ENCODE assay signal across 1 cellular context in the genomic region with DNA sequence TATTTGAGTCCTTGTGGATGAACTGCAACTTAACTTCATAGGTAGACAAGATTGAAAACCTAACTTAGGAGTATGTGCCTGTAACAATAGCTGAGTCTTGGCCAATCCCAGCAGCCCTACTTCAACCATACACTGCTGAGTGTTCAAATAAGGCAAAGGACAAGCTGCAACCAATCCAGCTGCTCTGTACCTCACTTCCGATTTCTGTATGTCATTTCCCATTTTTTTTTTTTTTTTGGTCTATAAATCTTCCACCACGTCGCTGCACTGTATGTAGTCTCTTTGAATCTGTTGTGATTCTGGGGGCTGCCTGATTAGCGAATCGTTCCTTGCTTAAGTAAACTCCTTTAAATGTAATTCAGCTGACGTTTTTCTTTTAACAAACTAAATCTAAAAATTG.
TF ChIP-seq lines count a peak whose summit lies in the region.

No MANE protein-coding gene starts in this region.

TF ChIP-seq in GM23338, 12 proteins besides CTCF, POLR2A, EP300 and RAD21:
- no peak for TF ChIP-seq ZNF462 (CRISPR knock-in tag; IDR thresholded peaks at IDR 0.05)
- TF ChIP-seq STAT1 (IDR thresholded peaks at IDR 0.05; ENCODE audit: unreplicated experiment) = no peak
- TF ChIP-seq REST (IDR thresholded peaks at IDR 0.05; ENCODE audit: unreplicated experiment) = no peak
- no peak for TF ChIP-seq ZNF331 (CRISPR knock-in tag; IDR thresholded peaks at IDR 0.05; ENCODE audit: low read depth)
- TF ChIP-seq, protein P1, sequence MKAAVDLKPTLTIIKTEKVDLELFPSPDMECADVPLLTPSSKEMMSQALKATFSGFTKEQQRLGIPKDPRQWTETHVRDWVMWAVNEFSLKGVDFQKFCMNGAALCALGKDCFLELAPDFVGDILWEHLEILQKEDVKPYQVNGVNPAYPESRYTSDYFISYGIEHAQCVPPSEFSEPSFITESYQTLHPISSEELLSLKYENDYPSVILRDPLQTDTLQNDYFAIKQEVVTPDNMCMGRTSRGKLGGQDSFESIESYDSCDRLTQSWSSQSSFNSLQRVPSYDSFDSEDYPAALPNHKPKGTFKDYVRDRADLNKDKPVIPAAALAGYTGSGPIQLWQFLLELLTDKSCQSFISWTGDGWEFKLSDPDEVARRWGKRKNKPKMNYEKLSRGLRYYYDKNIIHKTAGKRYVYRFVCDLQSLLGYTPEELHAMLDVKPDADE (IDR thresholded peaks at IDR 0.05) = no peak
- no peak for TF ChIP-seq POLR2AphosphoS5 (IDR thresholded peaks at IDR 0.05; ENCODE audit: low read depth)
- no peak for TF ChIP-seq JUNB (IDR thresholded peaks at IDR 0.05; ENCODE audit: unreplicated experiment)
- no peak for TF ChIP-seq EZH2 (IDR thresholded peaks at IDR 0.05; ENCODE audit: low read depth, unreplicated experiment)
- TF ChIP-seq ZNF114 (CRISPR knock-in tag; IDR thresholded peaks at IDR 0.05) = no peak
- TF ChIP-seq CREB1 (CRISPR knock-in tag; IDR thresholded peaks at IDR 0.05; ENCODE audit: low read depth) = no peak
- TF ChIP-seq NANOG (IDR thresholded peaks at IDR 0.05; ENCODE audit: borderline replicate concordance) = no peak
